26 cellular contexts compared by ENCODE assay signal in the genomic region with DNA sequence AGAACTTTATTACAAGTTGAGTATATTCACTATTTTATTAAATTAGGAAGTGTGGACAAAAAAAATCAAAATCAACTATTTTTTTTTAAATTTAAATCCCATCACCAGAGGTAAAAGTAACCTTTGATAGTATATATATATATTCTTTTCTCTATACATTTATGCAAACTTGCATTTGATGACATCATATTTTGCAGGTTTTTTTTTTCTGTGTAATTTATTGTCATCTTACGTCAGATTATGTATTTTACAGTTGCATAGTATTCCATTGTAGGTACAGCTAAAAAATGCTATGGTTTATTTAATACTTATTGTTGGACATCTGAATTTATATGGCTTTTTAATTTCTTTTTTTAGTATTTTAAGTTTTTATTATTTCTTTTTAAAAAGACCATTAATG. TPM values are rescaled to one million over a fixed set of nuclear protein-coding genes. Genes with fewer than 3 reads are reported as not detected.
DNase-seq lines count a peak whose midpoint lies in the region; ATAC-seq, FAIRE-seq and TF ChIP-seq lines count a peak whose summit lies in the region.
"Had no signal": no experiment of that assay in that cellular context is flagged by ENCODE, and none has a peak within 500 bp of the region (broad histone marks: within the 10 kb centered on the region; RNA-seq: fewer than 3 reads in every experiment).

No MANE protein-coding gene starts in this region.

- 98% methylated on average over 1 of the region's 1 CpG for WGBS in HepG2 (ENCODE audit: low lambda C conversion rate)
- 100% methylated on average over 1 of the region's 1 CpG for WGBS in right lobe of liver (ENCODE audit: insufficient coverage, low coverage, low lambda C conversion rate, missing lambda C conversion rate)
- 95 to 97% methylated on average over 1 of the region's 1 CpG for WGBS in pancreas, 2 donors

- H3K4me1 ChIP-seq in HepG2 (ENCODE audit: insufficient read depth, low read length): no peaks in the 10 kb centered on the region
- H3K4me1 ChIP-seq in right lobe of liver: no peaks in the 10 kb centered on the region
- peaks cover 0 to 5% (median 0%) of the 10 kb centered on the region in 3 donors for H3K4me1 ChIP-seq in pancreas
- H3K4me1 ChIP-seq in osteoblast (ENCODE audit: insufficient read depth, low read length): peaks cover 11% of the 10 kb centered on the region
- H3K4me1 ChIP-seq: BE2C; BLaER1 treated with 17β-estradiol and CSF1 and Interleukin-3, amounts not matched to agents 10 nM and 100 nM had no signal

- CTCF ChIA-PET in HepG2 (lab: Yijun Ruan, JAX; ENCODE audit: low intra/inter-chr PET ratio, low total read pairs): no interaction called here

- TF ChIP-seq RAD21 in HepG2 (CRISPR knock-in tag; IDR thresholded peaks at IDR 0.05): no peak

- peaks cover 27% of the 10 kb centered on the region for H3K36me3 Mint-ChIP-seq in effector memory CD8-positive, alpha-beta T cell (ENCODE audit: insufficient read depth)

- H2AFZ ChIP-seq in HepG2 (ENCODE audit: low read length) (no peak overlapping the region), osteoblast (ENCODE audit: low read length) (no peak overlapping the region)
- H2AFZ ChIP-seq: GM23248 had no signal

- H3K9me3 ChIP-seq in HepG2 (ENCODE audit: low read length): no peaks in the 10 kb centered on the region
- H3K9me3 ChIP-seq in right lobe of liver: no peaks in the 10 kb centered on the region
- H3K9me3 ChIP-seq in pancreas: no peaks in the 10 kb centered on the region
- H3K9me3 ChIP-seq in osteoblast (ENCODE audit: low read depth, low read length): no peaks in the 10 kb centered on the region
- H3K9me3 ChIP-seq: A549; BE2C; BLaER1 treated with 17β-estradiol and CSF1 and Interleukin-3, amounts not matched to agents 10 nM and 100 nM had no signal

- no peak for TF ChIP-seq CTCF in HepG2 (CRISPR knock-in tag; IDR thresholded peaks at IDR 0.05)
- no peak for TF ChIP-seq CTCF in right lobe of liver (IDR thresholded peaks at IDR 0.05)
- no peak for TF ChIP-seq CTCF in pancreas (IDR thresholded peaks at IDR 0.05)
- TF ChIP-seq CTCF in osteoblast (IDR thresholded peaks at IDR 0.05; ENCODE audit: extremely low read depth, low read depth, low read length): no peak

- no peak for ATAC-seq in HepG2
- no peak for ATAC-seq in right lobe of liver
- ATAC-seq in pancreas: no peak
- ATAC-seq in effector memory CD8-positive, alpha-beta T cell (replicated peaks): no peak

- no peak overlapping the region for H3K27ac Mint-ChIP-seq in effector memory CD8-positive, alpha-beta T cell
- H3K27ac Mint-ChIP-seq: CD14-positive monocyte; CD4-positive, alpha-beta T cell; CD8-positive, alpha-beta memory T cell had no signal

- H3K79me2 ChIP-seq in HepG2 (ENCODE audit: insufficient read depth, low read length) (no peaks in the 10 kb centered on the region), osteoblast (ENCODE audit: insufficient read depth, low read length) (peaks cover 5% of the 10 kb centered on the region)

- H3K36me3 ChIP-seq in HepG2 (replicated peaks in 1 of 2; ENCODE audit: control insufficient read depth in 1 of 2, insufficient read depth in 2 of 2, low read length in 2 of 2) (peaks cover 0 to 3% of the 10 kb centered on the region in 2 experiments; a peak in 4 of 5 replicates), right lobe of liver (peaks cover 0 to 13% (median 0%) of the 10 kb centered on the region in 4 donors), pancreas (no peaks in the 10 kb centered on the region), osteoblast (ENCODE audit: insufficient read depth, low read length) (peaks cover 3% of the 10 kb centered on the region)

- H3K27ac ChIP-seq in HepG2 (ENCODE audit: extremely low read length, insufficient read depth, low read length): no peak overlapping the region
- H3K27ac ChIP-seq in right lobe of liver: no peak overlapping the region
- no peak overlapping the region for H3K27ac ChIP-seq in pancreas
- no peak overlapping the region for H3K27ac ChIP-seq in osteoblast (ENCODE audit: low read depth, low read length)
- H3K27ac ChIP-seq: 22Rv1; A549; BLaER1 treated with 17β-estradiol and CSF1 and Interleukin-3, amounts not matched to agents 10 nM and 100 nM; GM23248 had no signal

- H3K4me2 ChIP-seq in HepG2 (ENCODE audit: low read depth, low read length) (no peak overlapping the region), osteoblast (ENCODE audit: insufficient read depth, low read length) (no peak overlapping the region)
- H3K4me2 ChIP-seq: BLaER1 treated with 17β-estradiol and CSF1 and Interleukin-3, amounts not matched to agents 10 nM and 100 nM had no signal

- no peak for FAIRE-seq in HepG2 (lab: Jason Lieb, UNC)
- peak; percentile 9 for FAIRE-seq in TTC549 (lab: Jason Lieb, UNC)
- peak; percentile 41 for FAIRE-seq in colon (lab: Jason Lieb, UNC)
- peak; percentile 90 for FAIRE-seq in pancreas (lab: Jason Lieb, UNC)
- FAIRE-seq: A549, GM12892, H1 had no signal

- TF ChIP-seq EP300 in HepG2 (IDR thresholded peaks at IDR 0.05; ENCODE audit: low read depth in 2 of 2, low read length in 2 of 2) (no peak), HepG2 (CRISPR knock-in tag; IDR thresholded peaks at IDR 0.05; ENCODE audit: borderline replicate concordance) (no peak)

- POLR2A ChIA-PET in HepG2 (lab: Yijun Ruan, JAX): no interaction called here

- H4K20me1 ChIP-seq in HepG2 (ENCODE audit: insufficient read depth, low read length) (no peaks in the 10 kb centered on the region), osteoblast (ENCODE audit: insufficient read depth, low read length) (no peaks in the 10 kb centered on the region)

- H3K27me3 ChIP-seq in HepG2 (ENCODE audit: control insufficient read depth in 1 of 2, insufficient read depth in 2 of 2, low read length in 2 of 2) (no peaks in the 10 kb centered on the region), right lobe of liver (no peaks in the 10 kb centered on the region), pancreas (no peaks in the 10 kb centered on the region), osteoblast (ENCODE audit: insufficient read depth, low read length) (no peaks in the 10 kb centered on the region)
- H3K27me3 ChIP-seq: BE2C; BLaER1 treated with 17β-estradiol and CSF1 and Interleukin-3, amounts not matched to agents 10 nM and 100 nM had no signal

- H3K27me3 Mint-ChIP-seq in effector memory CD8-positive, alpha-beta T cell: no peaks in the 10 kb centered on the region
- H3K27me3 Mint-ChIP-seq: CD4-positive, alpha-beta T cell; CD8-positive, alpha-beta memory T cell had no signal

- H3K9ac ChIP-seq in HepG2 (ENCODE audit: insufficient read depth, low read depth, low read length): no peak overlapping the region
- H3K9ac ChIP-seq: BLaER1 treated with 17β-estradiol and CSF1 and Interleukin-3, amounts not matched to agents 10 nM and 100 nM; GM23248 had no signal

- H3K4me1 Mint-ChIP-seq in effector memory CD8-positive, alpha-beta T cell (ENCODE audit: low read depth in 2 of 2): peaks cover 3 to 4% of the 10 kb centered on the region in 2 donors
- H3K4me1 Mint-ChIP-seq: CD14-positive monocyte; CD8-positive, alpha-beta memory T cell had no signal

- in situ Hi-C loops in HepG2 (cut with HindIII; ENCODE audit: extremely low pct_ligation_motif_present, low pct_unique_long_range_greater_than_20kb): no loop called here

- TF ChIP-seq POLR2A in HepG2 (IDR thresholded peaks at IDR 0.05; ENCODE audit: insufficient read depth in 1 of 2, low read depth in 2 of 2, low read length in 2 of 2) (no peak), right lobe of liver (IDR thresholded peaks at IDR 0.05) (no peak)

- DNase-seq in HepG2 (ENCODE audit: low spot score) (no peak), right lobe of liver (no peak), pancreas (no peak), osteoblast (ENCODE audit: insufficient read length, low spot score, missing footprints) (no peak), cortex of kidney (lab: John Stamatoyannopoulos, UW) (no peak)
- no peak for DNase-seq in effector memory CD8-positive, alpha-beta T cell
- DNase-seq: ACHN; AML-193; BE2C; CD4-positive, alpha-beta T cell; CD8-positive, alpha-beta memory T cell; DMS 273 treated with DMSO at 0.1 percent for 48 hours; DMS79; EL; GF-D8; GM23248; H7; HCEC 1CT had no signal

- no peak overlapping the region for H3K4me3 Mint-ChIP-seq in effector memory CD8-positive, alpha-beta T cell
- H3K4me3 Mint-ChIP-seq: CD14-positive monocyte; CD4-positive, alpha-beta T cell; CD8-positive, alpha-beta memory T cell had no signal

- intact Hi-C loops in HepG2 (cut with micrococcal nuclease; ENCODE audit: unreplicated experiment) (no loop called here), right lobe of liver (cut with DNase I) (loop anchor here in 1 of 2 donors (5.0 kb wide), 1 partner anchor 211 kb away; no protein-coding TSS in a partner anchor), pancreas (cut with DNase I) (no loop called here)

- no peak overlapping the region for H3K4me3 ChIP-seq in HepG2 (replicated peaks in 1 of 3; ENCODE audit: insufficient read depth in 1 of 3, low read depth in 2 of 3, low read length in 3 of 3)
- H3K4me3 ChIP-seq in right lobe of liver: no peak overlapping the region
- no peak overlapping the region for H3K4me3 ChIP-seq in pancreas
- H3K4me3 ChIP-seq in osteoblast (ENCODE audit: insufficient read depth, low read length): no peak overlapping the region
- H3K4me3 ChIP-seq: A549; BLaER1 treated with 17β-estradiol and CSF1 and Interleukin-3, amounts not matched to agents 10 nM and 100 nM; GM23248 had no signal

- no TSS peak for BruUV-seq in HepG2 (replicated peaks; lab: Mats Ljungman, UMichigan)

- no peaks in the 10 kb centered on the region for H3K9me3 Mint-ChIP-seq in effector memory CD8-positive, alpha-beta T cell
- H3K9me3 Mint-ChIP-seq: CD14-positive monocyte; CD4-positive, alpha-beta T cell; CD8-positive, alpha-beta memory T cell had no signal

RNA-seq across cellular contexts. Expression of a gene that starts 25.5 kb away (rescaled TPM):
- total RNA-seq in HepG2 (2016; rRNA removed; fragmentation: Illumina TruSeq; extraction: Trizol): 19.0 and 19.4 TPM in 2 replicates
- 2.9 and 3.0 TPM in 2 replicates for total RNA-seq in HepG2 (2016; cell fraction: cytosol; rRNA removed; fragmentation: Illumina TruSeq; extraction: Trizol; ENCODE audit: low read depth)
- 16.4 and 19.4 TPM in 2 replicates for total RNA-seq in HepG2 (2016; cell fraction: insoluble cytoplasmic fraction; rRNA removed; fragmentation: Illumina TruSeq; extraction: Trizol)
- 5.4 and 6.4 TPM in 2 replicates for total RNA-seq in HepG2 (2016; cell fraction: membrane; rRNA removed; fragmentation: Illumina TruSeq; extraction: Trizol)
- total RNA-seq in HepG2 (2016; cell fraction: nucleus; rRNA removed; fragmentation: Illumina TruSeq; extraction: Trizol): 33.0 and 40.2 TPM in 2 replicates
- polyA plus RNA-seq in HepG2 (2011; rRNA removed): 4.4 and 6.1 TPM in 2 replicates
- polyA plus RNA-seq in HepG2 (2011; cell fraction: cytosol; rRNA removed): 3.5 and 4.0 TPM in 2 replicates
- 11.3 and 11.7 TPM in 2 replicates for polyA plus RNA-seq in HepG2 (2011; cell fraction: nucleus; rRNA removed)
- 5.5 and 6.1 TPM in 2 replicates for polyA plus RNA-seq in HepG2 (2012)
- polyA plus RNA-seq in HepG2 (2016; cell fraction: cytosol; fragmentation: Illumina TruSeq; extraction: Trizol; ENCODE audit: low read depth): 0.27 and 0.34 TPM in 2 replicates
- 4.7 and 5.2 TPM in 2 replicates for polyA plus RNA-seq in HepG2 (2016; cell fraction: insoluble cytoplasmic fraction; fragmentation: Illumina TruSeq; extraction: Trizol; ENCODE audit: low read depth)
- 0.34 and 0.37 TPM in 2 replicates for polyA plus RNA-seq in HepG2 (2016; cell fraction: membrane; fragmentation: Illumina TruSeq; extraction: Trizol; ENCODE audit: low read depth)
- 13.3 and 13.6 TPM in 2 replicates for polyA plus RNA-seq in HepG2 (2016; cell fraction: nucleus; fragmentation: Illumina TruSeq; extraction: Trizol; ENCODE audit: insufficient read depth, low read depth)
- 21.1 and 23.5 TPM in 2 replicates for polyA minus RNA-seq in HepG2 (2011; rRNA and poly(A)+ RNA removed; ENCODE audit: low replicate concordance)
- polyA minus RNA-seq in HepG2 (2011; cell fraction: cytosol; rRNA and poly(A)+ RNA removed): 15.0 and 16.6 TPM in 2 replicates
- polyA minus RNA-seq in HepG2 (2011; cell fraction: nucleus; rRNA and poly(A)+ RNA removed): 84.2 and 87.0 TPM in 2 replicates
- total RNA-seq in right lobe of liver: 10 to 100 TPM; 12.4 to 34.5 (median 16.9) TPM
- total RNA-seq in pancreas: 10 to 100 TPM; 11.7 to 24.0 (median 16.5) TPM
- polyA plus RNA-seq in pancreas: 1 to 10 TPM; 4.2 to 4.3 TPM
- total RNA-seq in osteoblast: 65.7 and 67.0 TPM in 2 replicates
